ENCODE assay signal across 10 cellular contexts in genomic region chr4:68655764-68656444, GRCh38. TPM values are rescaled to one million over a fixed set of nuclear protein-coding genes. Genes with fewer than 3 reads are reported as not detected.
DNase-seq lines count a peak whose midpoint lies in the region; ATAC-seq and TF ChIP-seq lines count a peak whose summit lies in the region.
"Had no signal": no experiment of that assay in that cellular context is flagged by ENCODE, and none has a peak within 500 bp of the region (broad histone marks: within the 10 kb centered on the region; RNA-seq: fewer than 3 reads in every experiment).

No MANE protein-coding gene starts in this region.

- no peak for TF ChIP-seq CTCF in foreskin fibroblast (IDR thresholded peaks at IDR 0.05; ENCODE audit: low read depth, low read length)

- ATAC-seq in GM18861 (IDR thresholded peaks at IDR 0.05; ENCODE audit: unreplicated experiment) (peak; percentile 23), GM21825 (IDR thresholded peaks at IDR 0.05; ENCODE audit: unreplicated experiment) (peak; percentile 30), HG03521 (IDR thresholded peaks at IDR 0.05; ENCODE audit: unreplicated experiment) (peak; percentile 20), left lobe of liver (peak; percentile 72)

- DNase-seq in left lobe of liver (ENCODE audit: low spot score) (no peak), C1 segment of cervical spinal cord (lab: John Stamatoyannopoulos, UW) (no peak), foreskin fibroblast (no peak), NCI-H2196 treated with DMSO at 0.1 percent for 48 hours (lab: John Stamatoyannopoulos, UW; ENCODE audit: unreplicated experiment) (no peak), EL (no peak)
- DNase-seq: NCI-H510A had no signal

- no peak overlapping the region for H3K4me3 ChIP-seq in foreskin fibroblast (ENCODE audit: low read depth in 1 of 2, low read length in 2 of 2)
- H3K4me3 ChIP-seq: cardiac muscle cell had no signal

RNA-seq across cellular contexts. Expression of gene UGT2B15, which starts 14.5 kb away (rescaled TPM):
- total RNA-seq in left lobe of liver = 111 TPM
- total RNA-seq: cardiac muscle cell had no signal

Comparison
In these comparisons a context has a peak if more than half of its experiments do, and no peak if none do; other contexts are left out.
1. ATAC-seq: peak in every context shown above with its lines; median percentile 72 in left lobe of liver; 30 in GM21825; 23 in GM18861; 20 in HG03521.